Comparison of ENCODE assay signal across 20 cellular contexts in the genomic region with DNA sequence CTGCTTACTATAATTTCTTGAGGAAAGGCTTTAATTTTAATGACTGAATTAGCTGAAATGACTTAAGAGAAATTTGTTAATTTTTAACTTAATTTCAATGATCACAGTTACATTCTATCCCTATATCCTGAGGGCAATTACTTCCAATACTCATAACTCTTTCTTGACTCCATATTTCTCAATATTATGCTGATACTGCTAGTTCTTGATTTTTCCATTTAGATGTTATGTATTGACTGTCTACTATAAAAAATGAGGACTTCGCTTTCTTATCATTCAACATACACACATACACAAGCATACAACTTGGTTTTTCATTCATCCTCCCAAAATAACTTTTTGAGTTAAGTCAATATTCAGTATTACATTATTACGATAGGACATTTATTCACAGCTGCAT.
"Had no signal": no experiment of that assay in that cellular context is flagged by ENCODE, and none has a peak within 500 bp of the region (broad histone marks: within the 10 kb centered on the region; RNA-seq: fewer than 3 reads in every experiment).

No MANE protein-coding gene starts in this region.

- H3K4me1 Mint-ChIP-seq: naive thymus-derived CD4-positive, alpha-beta T cell; stimulated activated memory B cell treated with anti-CD40 and anti-IgM and Interleukin-4, amounts not matched to agents 10 μg/mL and 1 μg/mL and 100 μg/mL, for 72 hours; stimulated activated naive CD8-positive, alpha-beta T cell treated with anti-CD3 and anti-CD28 coated beads, Interleukin-15, amount 100 ng/mL, for 72 hours had no signal

- H3K27ac ChIP-seq: hepatocyte, neutrophil, spleen, testis, tibial nerve had no signal

- H2AFZ ChIP-seq: hepatocyte had no signal

- H3K4me2 ChIP-seq: hepatocyte had no signal

- ATAC-seq: left colon; naive thymus-derived CD4-positive, alpha-beta T cell; stimulated activated memory B cell treated with anti-CD40 and anti-IgM and Interleukin-4, amounts not matched to agents 10 μg/mL and 1 μg/mL and 100 μg/mL, for 72 hours; stimulated activated naive CD8-positive, alpha-beta T cell treated with anti-CD3 and anti-CD28 coated beads, Interleukin-15, amount 100 ng/mL, for 72 hours had no signal

- H3K9me3 ChIP-seq: neutrophil, spleen, testis, tibial nerve had no signal

- H3K4me1 ChIP-seq: testis had no signal

- H3K9me3 Mint-ChIP-seq: stimulated activated memory B cell treated with anti-CD40 and anti-IgM and Interleukin-4, amounts not matched to agents 10 μg/mL and 1 μg/mL and 100 μg/mL, for 72 hours; stimulated activated naive CD8-positive, alpha-beta T cell treated with anti-CD3 and anti-CD28 coated beads, Interleukin-15, amount 100 ng/mL, for 72 hours had no signal

- H3K79me2 ChIP-seq: hepatocyte had no signal

- H3K36me3 Mint-ChIP-seq: naive thymus-derived CD4-positive, alpha-beta T cell; stimulated activated memory B cell treated with anti-CD40 and anti-IgM and Interleukin-4, amounts not matched to agents 10 μg/mL and 1 μg/mL and 100 μg/mL, for 72 hours had no signal

- H3K36me3 ChIP-seq: neutrophil, spleen, tibial nerve had no signal

- H3K27ac Mint-ChIP-seq: naive thymus-derived CD4-positive, alpha-beta T cell; stimulated activated memory B cell treated with anti-CD40 and anti-IgM and Interleukin-4, amounts not matched to agents 10 μg/mL and 1 μg/mL and 100 μg/mL, for 72 hours; stimulated activated naive CD8-positive, alpha-beta T cell treated with anti-CD3 and anti-CD28 coated beads, Interleukin-15, amount 100 ng/mL, for 72 hours had no signal

- H3K4me3 Mint-ChIP-seq: naive thymus-derived CD4-positive, alpha-beta T cell; stimulated activated memory B cell treated with anti-CD40 and anti-IgM and Interleukin-4, amounts not matched to agents 10 μg/mL and 1 μg/mL and 100 μg/mL, for 72 hours; stimulated activated naive CD8-positive, alpha-beta T cell treated with anti-CD3 and anti-CD28 coated beads, Interleukin-15, amount 100 ng/mL, for 72 hours had no signal

- DNase-seq: dermis blood vessel endothelial cell; erythroblast; foreskin melanocyte; head of caudate nucleus; left colon; left ventricle myocardium superior; mesendoderm; naive thymus-derived CD4-positive, alpha-beta T cell; posterior cingulate gyrus; spleen; stimulated activated CD4-positive, alpha-beta T cell treated with anti-CD3 and anti-CD28 coated beads, Interleukin-15, amount 100 ng/mL, for 24 hours; stimulated activated CD4-positive, alpha-beta T cell treated with anti-CD3 and anti-CD28 coated beads, Interleukin-1b, Interleukin-23, amount 100 ng/mL, for 48 hours; stimulated activated CD4-positive, alpha-beta T cell treated with anti-CD3 and anti-CD28 coated beads, Interleukin-4, amount 100 ng/mL, for 24 hours; stimulated activated naive CD8-positive, alpha-beta T cell treated with anti-CD3 and anti-CD28 coated beads, Interleukin-15, amount 100 ng/mL, for 72 hours; testis had no signal

- H3K27me3 ChIP-seq: hepatocyte, neutrophil, testis, tibial nerve had no signal

- H3K4me3 ChIP-seq: hepatocyte, lung, spleen, testis, tibial nerve had no signal
